13 cellular contexts compared by ENCODE assay signal in the genomic region with DNA sequence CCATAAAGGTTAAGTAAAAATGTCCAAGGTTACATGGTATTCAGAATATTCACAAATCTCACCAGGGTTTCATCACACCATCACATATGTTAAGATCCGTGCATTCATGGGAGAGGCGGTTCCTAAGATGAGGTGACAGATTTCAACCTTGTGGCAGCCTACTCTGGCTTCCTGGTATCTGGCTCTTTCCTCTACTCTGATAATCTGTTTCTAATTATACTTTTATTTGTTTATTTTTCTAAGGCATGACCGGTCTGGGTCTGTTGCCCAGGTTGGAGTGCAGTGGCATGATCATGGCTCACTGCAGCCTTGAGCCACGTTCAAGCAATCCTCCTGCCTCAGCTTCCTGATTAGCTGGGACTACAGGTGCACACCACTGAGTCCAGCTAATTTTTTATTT. TPM values are rescaled to one million over a fixed set of nuclear protein-coding genes. Genes with fewer than 3 reads are reported as not detected.
DNase-seq lines count a peak whose midpoint lies in the region; ATAC-seq, FAIRE-seq and TF ChIP-seq lines count a peak whose summit lies in the region.
"Had no signal": no experiment of that assay in that cellular context is flagged by ENCODE, and none has a peak within 500 bp of the region (broad histone marks: within the 10 kb centered on the region; RNA-seq: fewer than 3 reads in every experiment).

No MANE protein-coding gene starts in this region.

- in situ Hi-C loops in K562 (cut with MboI): no loop called here

- peaks cover 96% of the 10 kb centered on the region for H3K79me2 ChIP-seq in K562 (ENCODE audit: control insufficient read depth, insufficient read depth, low read length)

- no peaks in the 10 kb centered on the region for H3K9me1 ChIP-seq in K562 (ENCODE audit: control insufficient read depth, insufficient read depth, low read length)

- POLR2A ChIA-PET in K562 (lab: Yijun Ruan, JAX) (interaction anchor here (0.9 kb wide), 1 partner anchor 31 kb away, joined by 3 read pairs; no protein-coding TSS in a partner anchor), A673 (lab: Charles Lee; ENCODE audit: low non-redundant PET) (no interaction called here)

- H3K27ac ChIP-seq in K562 (ENCODE audit: extremely low read depth, low read depth, low read length) (no peak overlapping the region), A673 (ENCODE audit: low read depth, low read length, poor library complexity, severe bottlenecking) (no peak overlapping the region)

- H4K20me1 ChIP-seq in K562 (replicated peaks; ENCODE audit: control insufficient read depth, insufficient read depth, low read length): peaks cover 21% of the 10 kb centered on the region

- H3K36me3 ChIP-seq in K562 (ENCODE audit: control insufficient read depth, insufficient read depth, low read length) (0 out of 3 replicates have a peak, but pooled peaks cover under 1% of the 10 kb centered on the region), A673 (ENCODE audit: insufficient read depth, low read length, poor library complexity, severe bottlenecking) (no peaks in the 10 kb centered on the region)

- TF ChIP-seq POLR2A in K562 (conservative IDR thresholded peaks at IDR 0.05): no peak

- H2AFZ ChIP-seq in K562 (ENCODE audit: low read depth, low read length): no peak overlapping the region

- no peak for TF ChIP-seq RAD21 in K562 (CRISPR knock-in tag; conservative IDR thresholded peaks at IDR 0.05 in 1 of 2, IDR thresholded peaks at IDR 0.05 in 1 of 2)

- ATAC-seq in K562: peak; percentile 32; the same call in 2 of the 3 replicates

- intact Hi-C loops in K562 (cut with micrococcal nuclease) (loop anchor here (5.0 kb wide), 1 partner anchor 33 kb away; the partner anchor contains the start of gene RAF1), A673 (cut with micrococcal nuclease; ENCODE audit: unreplicated experiment) (no loop called here)

- H3K27me3 ChIP-seq in K562 (ENCODE audit: control insufficient read depth in 2 of 2, insufficient read depth in 2 of 2, low read length in 2 of 2) (no peaks in the 10 kb centered on the region), A673 (replicated peaks; ENCODE audit: insufficient read depth, low read depth, low read length, poor library complexity) (no peaks in the 10 kb centered on the region)

- DNase-seq in AG08395 (ENCODE audit: low spot score): peak; percentile 41
- DNase-seq in HCEC 1CT: peak; percentile 52
- no peak for DNase-seq in K562 (ENCODE audit: extremely low read depth in 1 of 4, low spot score in 3 of 4)
- DNase-seq in iris pigment epithelial cell (ENCODE audit: low read depth): peak; percentile 28
- DNase-seq in A673 (ENCODE audit: low spot score): no peak
- no peak for DNase-seq in CD1c-positive myeloid dendritic cell (ENCODE audit: extremely low spot score)
- no peak for DNase-seq in activated CD4-positive, alpha-beta T cell treated with anti-CD3 and anti-CD28 coated beads, Interleukin-2, amount 50 U/mL, for 48 hours
- no peak for DNase-seq in NCI-H446 treated with DMSO at 0.1 percent for 48 hours (lab: John Stamatoyannopoulos, UW)
- DNase-seq: activated CD4-positive, alpha-beta T cell treated with anti-CD3 and anti-CD28 coated beads, Interleukin-2, amount 50 U/mL, for 1 hour; CD4-positive, alpha-beta memory T cell; NCI-H187 treated with DMSO at 0.1 percent for 48 hours; SHP77 treated with DMSO at 0.1 percent for 48 hours had no signal

- FAIRE-seq in K562 (lab: Jason Lieb, UNC): no peak
- FAIRE-seq: frontal cortex had no signal

- CTCF ChIA-PET in K562 (lab: Yijun Ruan, JAX; ENCODE audit: low intra/inter-chr PET ratio): no interaction called here
- CTCF ChIA-PET in A673 (lab: Charles Lee): no interaction called here

- H3K9ac ChIP-seq in K562 (ENCODE audit: insufficient read depth in 1 of 2, low read depth in 2 of 2, low read length in 2 of 2): no peak overlapping the region

- H3K4me3 ChIP-seq in K562 (no peak overlapping the region), A673 (ENCODE audit: low read depth, low read length, poor library complexity, severe bottlenecking) (no peak overlapping the region)

- TF ChIP-seq CTCF in K562 (IDR thresholded peaks at IDR 0.05 in 2 of 3, conservative IDR thresholded peaks at IDR 0.05 in 1 of 3; ENCODE audit: insufficient read depth in 2 of 3, low read depth in 1 of 3, low read length in 3 of 3): no peak
- no peak for TF ChIP-seq CTCF in A673 (conservative IDR thresholded peaks at IDR 0.05; ENCODE audit: low read depth, low read length)

- no peak for TF ChIP-seq EP300 in K562 (IDR thresholded peaks at IDR 0.05; ENCODE audit: low read length)

- BruUV-seq in K562 (replicated peaks; lab: Mats Ljungman, UMichigan): no TSS peak
- BruUV-seq in A673 (replicated peaks; lab: Mats Ljungman, UMichigan): no TSS peak

- H3K4me1 ChIP-seq in K562 (replicated peaks in 1 of 2; ENCODE audit: control insufficient read depth in 2 of 2, insufficient read depth in 2 of 2, low read length in 2 of 2): peaks cover 45 to 53% of the 10 kb centered on the region in 2 experiments
- no peaks in the 10 kb centered on the region for H3K4me1 ChIP-seq in A673 (ENCODE audit: insufficient read depth, low read length, poor library complexity, severe bottlenecking)

- H3K9me3 ChIP-seq in K562 (replicated peaks; ENCODE audit: control insufficient read depth, insufficient read depth, low read depth, low read length): no peaks in the 10 kb centered on the region
- H3K9me3 ChIP-seq in A673 (ENCODE audit: low read depth, low read length, poor library complexity, severe bottlenecking): no peaks in the 10 kb centered on the region

- WGBS in K562 (ENCODE audit: insufficient coverage, low coverage, missing lambda C conversion rate): 8% methylated on average over 4 of the region's 4 CpGs

- no peak overlapping the region for H3K4me2 ChIP-seq in K562 (ENCODE audit: insufficient read depth, low read length)

TF ChIP-seq in K562, 482 proteins besides CTCF, POLR2A, EP300 and RAD21 (continues in another document):
- TF ChIP-seq, protein P1, sequence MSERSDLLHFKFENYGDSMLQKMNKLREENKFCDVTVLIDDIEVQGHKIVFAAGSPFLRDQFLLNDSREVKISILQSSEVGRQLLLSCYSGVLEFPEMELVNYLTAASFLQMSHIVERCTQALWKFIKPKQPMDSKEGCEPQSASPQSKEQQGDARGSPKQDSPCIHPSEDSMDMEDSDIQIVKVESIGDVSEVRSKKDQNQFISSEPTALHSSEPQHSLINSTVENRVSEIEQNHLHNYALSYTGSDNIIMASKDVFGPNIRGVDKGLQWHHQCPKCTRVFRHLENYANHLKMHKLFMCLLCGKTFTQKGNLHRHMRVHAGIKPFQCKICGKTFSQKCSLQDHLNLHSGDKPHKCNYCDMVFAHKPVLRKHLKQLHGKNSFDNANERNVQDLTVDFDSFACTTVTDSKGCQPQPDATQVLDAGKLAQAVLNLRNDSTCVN (CRISPR knock-in tag; IDR thresholded peaks at IDR 0.05): no peak
- TF ChIP-seq ARID3A (IDR thresholded peaks at IDR 0.05; ENCODE audit: borderline replicate concordance, low read depth, low read length): 0 out of 2 replicates have a peak, but pooled peaks have one; percentile 33
- peak; percentile 47; the same call in 1 of the 2 replicates for TF ChIP-seq NFE2 (IDR thresholded peaks at IDR 0.05; ENCODE audit: low read depth)

RNA-seq across cellular contexts. Expression of gene RAF1, which starts 34.4 kb away (rescaled TPM):
- total RNA-seq in K562 (2011; cell fraction: chromatin; rRNA removed; ENCODE audit: low replicate concordance): 242 and 294 TPM in 2 replicates
- 149 and 152 TPM in 2 replicates for total RNA-seq in K562 (2011; cell fraction: nucleolus; rRNA removed)
- 183 and 224 TPM in 2 replicates for total RNA-seq in K562 (2011; cell fraction: nucleoplasm; rRNA removed)
- total RNA-seq in K562 (2014; rRNA removed) (74.5 and 104 TPM in 2 replicates), K562 (2014; rRNA removed; fragmentation: Illumina TruSeq; extraction: Trizol) (91.4 and 95.2 TPM in 2 replicates), K562 (2015; rRNA removed; fragmentation: Illumina TruSeq; extraction: Trizol) (92.6 and 97.5 TPM in 2 replicates), K562 (2021) (78.3 and 83.2 TPM in 2 replicates), A673 (2021) (127 and 130 TPM in 2 replicates)
- polyA plus RNA-seq in K562 (2011; rRNA removed) (155 and 183 TPM in 2 replicates), K562 (2014; fragmentation: Illumina TruSeq; extraction: Trizol) (95.5 and 106 TPM in 2 replicates), K562 (2014; fragmentation: Nextera tagmentation; extraction: Ambion mirVana) (10 to 100 TPM; 28.0 to 32.3 TPM), K562 (2014; rRNA removed) (85.6 and 96.8 TPM in 2 replicates)
- 124 and 134 TPM in 2 replicates for polyA plus RNA-seq in K562 (2011; cell fraction: cytosol; rRNA removed)
- polyA plus RNA-seq in K562 (2011; cell fraction: nucleus; rRNA removed): 176 and 181 TPM in 2 replicates
- polyA plus RNA-seq in K562 (2012): 61.9 and 70.8 TPM in 2 replicates
- 208 and 239 TPM in 2 replicates for polyA minus RNA-seq in K562 (2011; rRNA and poly(A)+ RNA removed)
- polyA minus RNA-seq in K562 (2011; cell fraction: cytosol; rRNA and poly(A)+ RNA removed): 66.7 and 92.6 TPM in 2 replicates
- 109 and 169 TPM in 2 replicates for polyA minus RNA-seq in K562 (2011; cell fraction: nucleus; rRNA and poly(A)+ RNA removed)

Comparison
In these comparisons a context has a peak if more than half of its experiments do, and no peak if none do; other contexts are left out.
1. DNase-seq: peak in AG08395 (single experiment), HCEC 1CT (single experiment) and iris pigment epithelial cell (single experiment); none in K562 (0 of 4), A673 (single experiment), CD1c-positive myeloid dendritic cell (single experiment), activated CD4-positive, alpha-beta T cell treated with anti-CD3 and anti-CD28 coated beads, Interleukin-2, amount 50 U/mL, for 48 hours (0 of 2) and NCI-H446 treated with DMSO at 0.1 percent for 48 hours (single experiment).